In genomic region chr10:31851216-31851615, GRCh38 we compare ENCODE assay signal across 21 cellular contexts.
"Had no signal": no experiment of that assay in that cellular context is flagged by ENCODE, and none has a peak within 500 bp of the region (broad histone marks: within the 10 kb centered on the region; RNA-seq: fewer than 3 reads in every experiment).

No MANE protein-coding gene starts in this region.

- H3K27ac ChIP-seq: hepatocyte, left ventricle myocardium inferior, lower lobe of right lung, right atrium auricular region, stomach, thoracic aorta, transverse colon had no signal

- H3K27ac Mint-ChIP-seq: endodermal cell had no signal

- H3K4me2 ChIP-seq: hepatocyte had no signal

- H3K4me3 ChIP-seq: hepatocyte, left ventricle myocardium inferior, lower lobe of right lung, right atrium auricular region, stomach, thoracic aorta, transverse colon had no signal

- H3K9me3 Mint-ChIP-seq: endodermal cell; naive thymus-derived CD4-positive, alpha-beta T cell; neural crest cell had no signal

- H2AFZ ChIP-seq: hepatocyte had no signal

- ATAC-seq: left cardiac atrium; lower lobe of right lung; naive thymus-derived CD4-positive, alpha-beta T cell had no signal

- H3K9me3 ChIP-seq: left ventricle myocardium inferior, lower lobe of right lung, right atrium auricular region, stomach, thoracic aorta, transverse colon had no signal

- H3K4me1 ChIP-seq: lower lobe of right lung, right atrium auricular region, transverse colon had no signal

- H3K27me3 ChIP-seq: hepatocyte, right atrium auricular region, stomach, transverse colon had no signal

- H3K36me3 ChIP-seq: left ventricle myocardium inferior, right atrium auricular region, thoracic aorta, transverse colon had no signal

- DNase-seq: dermis blood vessel endothelial cell; endodermal cell; foreskin melanocyte; head of caudate nucleus; kidney; left cardiac atrium; left ventricle myocardium inferior; lower lobe of right lung; mesendoderm; naive thymus-derived CD4-positive, alpha-beta T cell; posterior cingulate gyrus; small intestine; stimulated activated CD4-positive, alpha-beta T cell treated with anti-CD3 and anti-CD28 coated beads, Interleukin-12 subunit alpha, Interleukin-12 subunit beta, amount 100 ng/mL, for 4 hours; stimulated activated naive CD4-positive, alpha-beta T cell; stomach; substantia nigra; transverse colon had no signal

- H3K4me3 Mint-ChIP-seq: endodermal cell, neural crest cell had no signal

- H3K27me3 Mint-ChIP-seq: naive thymus-derived CD4-positive, alpha-beta T cell had no signal
